In genomic region chrX:131279617-131280016, GRCh38 we compare ENCODE assay signal across 1 cellular context.
TF ChIP-seq lines count a peak whose summit lies in the region.

No MANE protein-coding gene starts in this region.

TF ChIP-seq in WTC11, 78 proteins besides CTCF, POLR2A, EP300 and RAD21 (continued from another document):
- no peak for TF ChIP-seq STAT6 (CRISPR knock-in tag; conservative IDR thresholded peaks at IDR 0.05; ENCODE audit: low read depth)
